1 cellular context compared by ENCODE assay signal in the genomic region with DNA sequence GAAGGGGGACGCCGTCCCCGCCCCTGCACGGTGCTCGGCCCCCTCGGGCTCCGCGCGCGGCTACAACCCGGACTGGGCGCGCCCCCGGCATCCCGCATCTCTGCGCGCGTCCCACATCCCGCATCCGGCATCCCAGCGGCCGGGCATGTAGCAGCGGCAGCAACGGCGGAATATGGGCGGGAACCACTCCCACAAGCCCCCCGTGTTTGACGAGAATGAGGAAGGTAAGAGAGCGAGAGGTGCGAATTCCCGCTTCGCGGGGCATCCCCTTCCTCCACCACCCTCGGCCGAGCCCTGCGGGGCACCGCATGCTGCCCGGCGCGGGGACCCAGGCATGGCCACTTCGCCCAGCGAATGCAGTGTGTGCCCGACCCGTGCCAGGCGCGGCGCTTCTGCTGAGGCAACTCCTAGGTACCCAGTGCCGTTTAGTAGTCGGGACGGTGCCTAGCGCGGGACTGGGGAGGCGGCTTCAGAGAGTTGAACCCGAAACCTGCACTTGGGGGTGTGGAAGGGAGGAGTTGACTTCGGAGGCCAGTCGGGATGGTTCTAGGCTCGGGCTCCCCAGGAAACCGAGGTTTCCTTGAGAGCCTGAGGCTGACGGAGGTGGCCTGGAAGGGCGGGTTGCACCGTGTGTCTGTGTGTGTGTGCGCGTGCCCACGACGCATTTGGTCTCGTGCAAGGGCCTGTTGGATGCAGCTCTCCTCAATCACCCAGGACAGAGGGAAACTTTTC.
TF ChIP-seq lines count a peak whose summit lies in the region.

No MANE protein-coding gene starts in this region.

TF ChIP-seq in HepG2, 621 proteins besides CTCF, POLR2A, EP300 and RAD21:
- no peak for TF ChIP-seq TRIM24 (CRISPR knock-in tag; IDR thresholded peaks at IDR 0.05)
- TF ChIP-seq SMAD1 (CRISPR knock-in tag; IDR thresholded peaks at IDR 0.05; ENCODE audit: borderline replicate concordance, low read depth): no peak
- TF ChIP-seq, protein P1, sequence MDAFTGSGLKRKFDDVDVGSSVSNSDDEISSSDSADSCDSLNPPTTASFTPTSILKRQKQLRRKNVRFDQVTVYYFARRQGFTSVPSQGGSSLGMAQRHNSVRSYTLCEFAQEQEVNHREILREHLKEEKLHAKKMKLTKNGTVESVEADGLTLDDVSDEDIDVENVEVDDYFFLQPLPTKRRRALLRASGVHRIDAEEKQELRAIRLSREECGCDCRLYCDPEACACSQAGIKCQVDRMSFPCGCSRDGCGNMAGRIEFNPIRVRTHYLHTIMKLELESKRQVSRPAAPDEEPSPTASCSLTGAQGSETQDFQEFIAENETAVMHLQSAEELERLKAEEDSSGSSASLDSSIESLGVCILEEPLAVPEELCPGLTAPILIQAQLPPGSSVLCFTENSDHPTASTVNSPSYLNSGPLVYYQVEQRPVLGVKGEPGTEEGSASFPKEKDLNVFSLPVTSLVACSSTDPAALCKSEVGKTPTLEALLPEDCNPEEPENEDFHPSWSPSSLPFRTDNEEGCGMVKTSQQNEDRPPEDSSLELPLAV (CRISPR knock-in tag; conservative IDR thresholded peaks at IDR 0.05; ENCODE audit: low read depth): no peak
- no peak for TF ChIP-seq ZNF556 (CRISPR knock-in tag; IDR thresholded peaks at IDR 0.05; ENCODE audit: borderline replicate concordance)
- no peak for TF ChIP-seq PLRG1 (conservative IDR thresholded peaks at IDR 0.05)
- no peak for TF ChIP-seq HOXA7 (CRISPR knock-in tag; IDR thresholded peaks at IDR 0.05)
- TF ChIP-seq, protein P2, sequence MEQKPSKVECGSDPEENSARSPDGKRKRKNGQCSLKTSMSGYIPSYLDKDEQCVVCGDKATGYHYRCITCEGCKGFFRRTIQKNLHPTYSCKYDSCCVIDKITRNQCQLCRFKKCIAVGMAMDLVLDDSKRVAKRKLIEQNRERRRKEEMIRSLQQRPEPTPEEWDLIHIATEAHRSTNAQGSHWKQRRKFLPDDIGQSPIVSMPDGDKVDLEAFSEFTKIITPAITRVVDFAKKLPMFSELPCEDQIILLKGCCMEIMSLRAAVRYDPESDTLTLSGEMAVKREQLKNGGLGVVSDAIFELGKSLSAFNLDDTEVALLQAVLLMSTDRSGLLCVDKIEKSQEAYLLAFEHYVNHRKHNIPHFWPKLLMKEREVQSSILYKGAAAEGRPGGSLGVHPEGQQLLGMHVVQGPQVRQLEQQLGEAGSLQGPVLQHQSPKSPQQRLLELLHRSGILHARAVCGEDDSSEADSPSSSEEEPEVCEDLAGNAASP (CRISPR knock-in tag; IDR thresholded peaks at IDR 0.05; ENCODE audit: borderline replicate concordance): no peak
- no peak for TF ChIP-seq ZNF550 (CRISPR knock-in tag; IDR thresholded peaks at IDR 0.05; ENCODE audit: borderline replicate concordance)
- no peak for TF ChIP-seq IRF2 (CRISPR knock-in tag; IDR thresholded peaks at IDR 0.05)
- TF ChIP-seq, protein P3, sequence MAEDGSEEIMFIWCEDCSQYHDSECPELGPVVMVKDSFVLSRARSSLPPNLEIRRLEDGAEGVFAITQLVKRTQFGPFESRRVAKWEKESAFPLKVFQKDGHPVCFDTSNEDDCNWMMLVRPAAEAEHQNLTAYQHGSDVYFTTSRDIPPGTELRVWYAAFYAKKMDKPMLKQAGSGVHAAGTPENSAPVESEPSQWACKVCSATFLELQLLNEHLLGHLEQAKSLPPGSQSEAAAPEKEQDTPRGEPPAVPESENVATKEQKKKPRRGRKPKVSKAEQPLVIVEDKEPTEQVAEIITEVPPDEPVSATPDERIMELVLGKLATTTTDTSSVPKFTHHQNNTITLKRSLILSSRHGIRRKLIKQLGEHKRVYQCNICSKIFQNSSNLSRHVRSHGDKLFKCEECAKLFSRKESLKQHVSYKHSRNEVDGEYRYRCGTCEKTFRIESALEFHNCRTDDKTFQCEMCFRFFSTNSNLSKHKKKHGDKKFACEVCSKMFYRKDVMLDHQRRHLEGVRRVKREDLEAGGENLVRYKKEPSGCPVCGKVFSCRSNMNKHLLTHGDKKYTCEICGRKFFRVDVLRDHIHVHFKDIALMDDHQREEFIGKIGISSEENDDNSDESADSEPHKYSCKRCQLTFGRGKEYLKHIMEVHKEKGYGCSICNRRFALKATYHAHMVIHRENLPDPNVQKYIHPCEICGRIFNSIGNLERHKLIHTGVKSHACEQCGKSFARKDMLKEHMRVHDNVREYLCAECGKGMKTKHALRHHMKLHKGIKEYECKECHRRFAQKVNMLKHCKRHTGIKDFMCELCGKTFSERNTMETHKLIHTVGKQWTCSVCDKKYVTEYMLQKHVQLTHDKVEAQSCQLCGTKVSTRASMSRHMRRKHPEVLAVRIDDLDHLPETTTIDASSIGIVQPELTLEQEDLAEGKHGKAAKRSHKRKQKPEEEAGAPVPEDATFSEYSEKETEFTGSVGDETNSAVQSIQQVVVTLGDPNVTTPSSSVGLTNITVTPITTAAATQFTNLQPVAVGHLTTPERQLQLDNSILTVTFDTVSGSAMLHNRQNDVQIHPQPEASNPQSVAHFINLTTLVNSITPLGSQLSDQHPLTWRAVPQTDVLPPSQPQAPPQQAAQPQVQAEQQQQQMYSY (CRISPR knock-in tag; IDR thresholded peaks at IDR 0.05): no peak
- TF ChIP-seq, protein P4, sequence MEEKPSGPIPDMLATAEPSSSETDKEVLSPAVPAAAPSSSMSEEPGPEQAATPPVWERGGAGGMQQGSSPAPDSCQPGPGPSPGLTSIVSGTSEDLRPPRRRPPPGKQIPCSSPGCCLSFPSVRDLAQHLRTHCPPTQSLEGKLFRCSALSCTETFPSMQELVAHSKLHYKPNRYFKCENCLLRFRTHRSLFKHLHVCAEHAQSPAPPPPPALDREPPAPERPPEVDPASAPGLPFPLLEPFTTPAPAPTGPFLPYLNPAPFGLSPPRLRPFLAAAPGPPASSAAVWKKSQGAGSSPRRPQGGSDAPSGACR (CRISPR knock-in tag; IDR thresholded peaks at IDR 0.05): no peak
- TF ChIP-seq, protein P5, sequence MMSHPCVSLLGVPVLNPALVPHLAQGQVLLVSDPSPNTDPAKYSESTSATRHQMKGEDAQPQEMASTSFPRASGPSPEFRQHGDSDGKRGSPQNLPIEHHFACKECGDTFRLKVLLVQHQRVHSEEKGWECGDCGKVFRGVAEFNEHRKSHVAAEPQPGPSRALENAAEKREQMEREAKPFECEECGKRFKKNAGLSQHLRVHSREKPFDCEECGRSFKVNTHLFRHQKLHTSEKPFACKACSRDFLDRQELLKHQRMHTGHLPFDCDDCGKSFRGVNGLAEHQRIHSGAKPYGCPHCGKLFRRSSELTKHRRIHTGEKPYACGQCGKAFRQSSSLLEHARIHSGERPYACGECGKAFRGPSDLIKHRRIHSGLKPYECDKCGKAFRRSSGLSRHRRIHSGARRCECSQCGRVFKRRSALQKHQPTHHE (CRISPR knock-in tag; IDR thresholded peaks at IDR 0.05; ENCODE audit: borderline replicate concordance): no peak
- TF ChIP-seq ZNF788 (CRISPR knock-in tag; IDR thresholded peaks at IDR 0.05; ENCODE audit: borderline replicate concordance): no peak
- TF ChIP-seq RAD51 (IDR thresholded peaks at IDR 0.05; ENCODE audit: borderline replicate concordance): no peak
- TF ChIP-seq, protein P6, sequence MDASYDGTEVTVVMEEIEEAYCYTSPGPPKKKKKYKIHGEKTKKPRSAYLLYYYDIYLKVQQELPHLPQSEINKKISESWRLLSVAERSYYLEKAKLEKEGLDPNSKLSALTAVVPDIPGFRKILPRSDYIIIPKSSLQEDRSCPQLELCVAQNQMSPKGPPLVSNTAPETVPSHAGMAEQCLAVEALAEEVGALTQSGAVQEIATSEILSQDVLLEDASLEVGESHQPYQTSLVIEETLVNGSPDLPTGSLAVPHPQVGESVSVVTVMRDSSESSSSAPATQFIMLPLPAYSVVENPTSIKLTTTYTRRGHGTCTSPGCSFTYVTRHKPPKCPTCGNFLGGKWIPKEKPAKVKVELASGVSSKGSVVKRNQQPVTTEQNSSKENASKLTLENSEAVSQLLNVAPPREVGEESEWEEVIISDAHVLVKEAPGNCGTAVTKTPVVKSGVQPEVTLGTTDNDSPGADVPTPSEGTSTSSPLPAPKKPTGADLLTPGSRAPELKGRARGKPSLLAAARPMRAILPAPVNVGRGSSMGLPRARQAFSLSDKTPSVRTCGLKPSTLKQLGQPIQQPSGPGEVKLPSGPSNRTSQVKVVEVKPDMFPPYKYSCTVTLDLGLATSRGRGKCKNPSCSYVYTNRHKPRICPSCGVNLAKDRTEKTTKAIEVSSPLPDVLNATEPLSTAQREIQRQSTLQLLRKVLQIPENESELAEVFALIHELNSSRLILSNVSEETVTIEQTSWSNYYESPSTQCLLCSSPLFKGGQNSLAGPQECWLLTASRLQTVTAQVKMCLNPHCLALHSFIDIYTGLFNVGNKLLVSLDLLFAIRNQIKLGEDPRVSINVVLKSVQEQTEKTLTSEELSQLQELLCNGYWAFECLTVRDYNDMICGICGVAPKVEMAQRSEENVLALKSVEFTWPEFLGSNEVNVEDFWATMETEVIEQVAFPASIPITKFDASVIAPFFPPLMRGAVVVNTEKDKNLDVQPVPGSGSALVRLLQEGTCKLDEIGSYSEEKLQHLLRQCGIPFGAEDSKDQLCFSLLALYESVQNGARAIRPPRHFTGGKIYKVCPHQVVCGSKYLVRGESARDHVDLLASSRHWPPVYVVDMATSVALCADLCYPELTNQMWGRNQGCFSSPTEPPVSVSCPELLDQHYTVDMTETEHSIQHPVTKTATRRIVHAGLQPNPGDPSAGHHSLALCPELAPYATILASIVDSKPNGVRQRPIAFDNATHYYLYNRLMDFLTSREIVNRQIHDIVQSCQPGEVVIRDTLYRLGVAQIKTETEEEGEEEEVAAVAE (CRISPR knock-in tag; IDR thresholded peaks at IDR 0.05; ENCODE audit: borderline replicate concordance): no peak
